In the genomic region with DNA sequence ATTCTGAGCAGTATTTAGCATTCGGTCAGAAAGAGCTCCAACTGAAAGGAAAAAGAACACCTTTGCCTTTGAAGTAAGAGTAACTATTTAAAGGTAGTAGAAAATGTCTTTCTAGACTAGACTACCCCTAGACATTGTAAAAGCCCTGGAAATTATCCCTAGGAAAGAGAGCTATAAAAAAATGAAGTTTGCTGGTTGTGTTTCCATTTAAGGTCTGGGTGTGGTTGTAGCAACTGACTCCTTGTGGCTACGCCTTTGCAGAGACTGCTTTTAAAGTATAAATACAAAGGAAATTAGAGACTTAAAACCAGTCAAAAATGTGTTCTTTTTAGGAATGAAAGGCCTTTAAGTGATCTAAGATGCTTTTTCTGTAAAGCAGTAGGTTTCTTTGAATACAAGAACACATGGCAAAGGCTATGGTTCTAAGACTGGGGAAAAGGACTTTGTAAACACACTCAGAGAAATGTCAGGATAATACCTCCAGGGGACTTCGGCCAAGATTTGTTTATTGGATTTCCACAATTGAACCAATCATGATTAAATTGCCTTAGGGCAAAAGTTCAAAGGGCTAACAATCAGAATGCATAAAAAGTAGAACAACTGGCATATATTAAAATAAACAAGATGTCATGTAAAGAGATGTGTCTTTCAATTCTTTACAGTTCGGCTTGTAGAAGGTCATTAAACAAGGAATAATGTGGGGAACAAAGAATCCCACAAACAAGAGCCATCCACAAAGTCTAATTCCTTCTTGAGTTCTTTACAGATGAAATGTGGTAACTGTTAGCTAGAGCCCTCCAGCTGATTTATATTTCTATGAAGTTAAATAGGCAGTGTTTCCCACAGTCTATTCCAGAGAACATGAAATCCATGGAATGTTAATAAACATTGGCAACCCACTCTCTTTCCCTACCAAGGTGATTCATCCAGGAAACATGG, we compare ENCODE assay signal across 1 cellular context.
TF ChIP-seq lines count a peak whose summit lies in the region.

No MANE protein-coding gene starts in this region.

TF ChIP-seq in GM23338, 12 proteins besides CTCF, POLR2A, EP300 and RAD21 (continued from another document):
- TF ChIP-seq, protein P1, sequence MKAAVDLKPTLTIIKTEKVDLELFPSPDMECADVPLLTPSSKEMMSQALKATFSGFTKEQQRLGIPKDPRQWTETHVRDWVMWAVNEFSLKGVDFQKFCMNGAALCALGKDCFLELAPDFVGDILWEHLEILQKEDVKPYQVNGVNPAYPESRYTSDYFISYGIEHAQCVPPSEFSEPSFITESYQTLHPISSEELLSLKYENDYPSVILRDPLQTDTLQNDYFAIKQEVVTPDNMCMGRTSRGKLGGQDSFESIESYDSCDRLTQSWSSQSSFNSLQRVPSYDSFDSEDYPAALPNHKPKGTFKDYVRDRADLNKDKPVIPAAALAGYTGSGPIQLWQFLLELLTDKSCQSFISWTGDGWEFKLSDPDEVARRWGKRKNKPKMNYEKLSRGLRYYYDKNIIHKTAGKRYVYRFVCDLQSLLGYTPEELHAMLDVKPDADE (IDR thresholded peaks at IDR 0.05): no peak
- no peak for TF ChIP-seq CREB1 (CRISPR knock-in tag; IDR thresholded peaks at IDR 0.05; ENCODE audit: low read depth)
- TF ChIP-seq, protein P2, sequence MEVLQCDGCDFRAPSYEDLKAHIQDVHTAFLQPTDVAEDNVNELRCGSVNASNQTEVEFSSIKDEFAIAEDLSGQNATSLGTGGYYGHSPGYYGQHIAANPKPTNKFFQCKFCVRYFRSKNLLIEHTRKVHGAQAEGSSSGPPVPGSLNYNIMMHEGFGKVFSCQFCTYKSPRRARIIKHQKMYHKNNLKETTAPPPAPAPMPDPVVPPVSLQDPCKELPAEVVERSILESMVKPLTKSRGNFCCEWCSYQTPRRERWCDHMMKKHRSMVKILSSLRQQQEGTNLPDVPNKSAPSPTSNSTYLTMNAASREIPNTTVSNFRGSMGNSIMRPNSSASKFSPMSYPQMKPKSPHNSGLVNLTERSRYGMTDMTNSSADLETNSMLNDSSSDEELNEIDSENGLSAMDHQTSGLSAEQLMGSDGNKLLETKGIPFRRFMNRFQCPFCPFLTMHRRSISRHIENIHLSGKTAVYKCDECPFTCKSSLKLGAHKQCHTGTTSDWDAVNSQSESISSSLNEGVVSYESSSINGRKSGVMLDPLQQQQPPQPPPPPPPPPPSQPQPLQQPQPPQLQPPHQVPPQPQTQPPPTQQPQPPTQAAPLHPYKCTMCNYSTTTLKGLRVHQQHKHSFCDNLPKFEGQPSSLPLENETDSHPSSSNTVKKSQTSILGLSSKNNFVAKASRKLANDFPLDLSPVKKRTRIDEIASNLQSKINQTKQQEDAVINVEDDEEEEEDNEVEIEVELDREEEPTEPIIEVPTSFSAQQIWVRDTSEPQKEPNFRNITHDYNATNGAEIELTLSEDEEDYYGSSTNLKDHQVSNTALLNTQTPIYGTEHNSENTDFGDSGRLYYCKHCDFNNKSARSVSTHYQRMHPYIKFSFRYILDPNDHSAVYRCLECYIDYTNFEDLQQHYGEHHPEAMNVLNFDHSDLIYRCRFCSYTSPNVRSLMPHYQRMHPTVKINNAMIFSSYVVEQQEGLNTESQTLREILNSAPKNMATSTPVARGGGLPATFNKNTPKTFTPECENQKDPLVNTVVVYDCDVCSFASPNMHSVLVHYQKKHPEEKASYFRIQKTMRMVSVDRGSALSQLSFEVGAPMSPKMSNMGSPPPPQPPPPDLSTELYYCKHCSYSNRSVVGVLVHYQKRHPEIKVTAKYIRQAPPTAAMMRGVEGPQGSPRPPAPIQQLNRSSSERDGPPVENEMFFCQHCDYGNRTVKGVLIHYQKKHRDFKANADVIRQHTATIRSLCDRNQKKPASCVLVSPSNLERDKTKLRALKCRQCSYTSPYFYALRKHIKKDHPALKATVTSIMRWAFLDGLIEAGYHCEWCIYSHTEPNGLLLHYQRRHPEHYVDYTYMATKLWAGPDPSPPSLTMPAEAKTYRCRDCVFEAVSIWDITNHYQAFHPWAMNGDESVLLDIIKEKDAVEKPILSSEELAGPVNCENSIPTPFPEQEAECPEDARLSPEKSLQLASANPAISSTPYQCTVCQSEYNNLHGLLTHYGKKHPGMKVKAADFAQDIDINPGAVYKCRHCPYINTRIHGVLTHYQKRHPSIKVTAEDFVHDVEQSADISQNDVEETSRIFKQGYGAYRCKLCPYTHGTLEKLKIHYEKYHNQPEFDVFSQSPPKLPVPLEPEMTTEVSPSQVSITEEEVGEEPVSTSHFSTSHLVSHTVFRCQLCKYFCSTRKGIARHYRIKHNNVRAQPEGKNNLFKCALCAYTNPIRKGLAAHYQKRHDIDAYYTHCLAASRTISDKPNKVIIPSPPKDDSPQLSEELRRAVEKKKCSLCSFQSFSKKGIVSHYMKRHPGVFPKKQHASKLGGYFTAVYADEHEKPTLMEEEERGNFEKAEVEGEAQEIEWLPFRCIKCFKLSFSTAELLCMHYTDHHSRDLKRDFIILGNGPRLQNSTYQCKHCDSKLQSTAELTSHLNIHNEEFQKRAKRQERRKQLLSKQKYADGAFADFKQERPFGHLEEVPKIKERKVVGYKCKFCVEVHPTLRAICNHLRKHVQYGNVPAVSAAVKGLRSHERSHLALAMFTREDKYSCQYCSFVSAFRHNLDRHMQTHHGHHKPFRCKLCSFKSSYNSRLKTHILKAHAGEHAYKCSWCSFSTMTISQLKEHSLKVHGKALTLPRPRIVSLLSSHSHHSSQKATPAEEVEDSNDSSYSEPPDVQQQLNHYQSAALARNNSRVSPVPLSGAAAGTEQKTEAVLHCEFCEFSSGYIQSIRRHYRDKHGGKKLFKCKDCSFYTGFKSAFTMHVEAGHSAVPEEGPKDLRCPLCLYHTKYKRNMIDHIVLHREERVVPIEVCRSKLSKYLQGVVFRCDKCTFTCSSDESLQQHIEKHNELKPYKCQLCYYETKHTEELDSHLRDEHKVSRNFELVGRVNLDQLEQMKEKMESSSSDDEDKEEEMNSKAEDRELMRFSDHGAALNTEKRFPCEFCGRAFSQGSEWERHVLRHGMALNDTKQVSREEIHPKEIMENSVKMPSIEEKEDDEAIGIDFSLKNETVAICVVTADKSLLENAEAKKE (CRISPR knock-in tag; IDR thresholded peaks at IDR 0.05): no peak
